22 cellular contexts compared by ENCODE assay signal in genomic region chr2:74328074-74328473, GRCh38. TPM values are rescaled to one million over a fixed set of nuclear protein-coding genes. Genes with fewer than 3 reads are reported as not detected.
DNase-seq lines count a peak whose midpoint lies in the region; ATAC-seq, FAIRE-seq and TF ChIP-seq lines count a peak whose summit lies in the region.
"Had no signal": no experiment of that assay in that cellular context is flagged by ENCODE, and none has a peak within 500 bp of the region (broad histone marks: within the 10 kb centered on the region; RNA-seq: fewer than 3 reads in every experiment).

No MANE protein-coding gene starts in this region.

- H3K27me3 ChIP-seq in GM12878 (replicated peaks in 1 of 2; ENCODE audit: control insufficient read depth in 2 of 2, insufficient read depth in 2 of 2, low read length in 1 of 2) = no peaks in the 10 kb centered on the region
- H3K27me3 ChIP-seq in iPS-15b (ENCODE audit: control insufficient read depth, insufficient read depth, low read length) = no peaks in the 10 kb centered on the region
- no peaks in the 10 kb centered on the region for H3K27me3 ChIP-seq in upper lobe of right lung
- H3K27me3 ChIP-seq in dorsolateral prefrontal cortex = no peaks in the 10 kb centered on the region
- H3K27me3 ChIP-seq: Peyer's patch had no signal

- H3K27ac ChIP-seq in GM12878 (ENCODE audit: control insufficient read depth, insufficient read depth) (no peak overlapping the region), upper lobe of right lung (no peak overlapping the region), dorsolateral prefrontal cortex (peak overlapping the region in 4 of 59 donors; percentile 10 to 29 (median 15))
- H3K27ac ChIP-seq: KMS-11, Peyer's patch, SJCRH30 had no signal

- no peaks in the 10 kb centered on the region for H3K36me3 ChIP-seq in GM12878 (ENCODE audit: control insufficient read depth in 2 of 2, insufficient read depth in 2 of 2, low read length in 1 of 2)
- no peaks in the 10 kb centered on the region for H3K36me3 ChIP-seq in iPS-15b (ENCODE audit: control insufficient read depth, insufficient read depth, low read length)
- no peaks in the 10 kb centered on the region for H3K36me3 ChIP-seq in upper lobe of right lung
- H3K36me3 ChIP-seq: SJCRH30 had no signal

- WGBS in GM12878 (ENCODE audit: insufficient coverage, insufficient replicate concordance, low lambda C conversion rate, missing lambda C conversion rate) = 18% methylated on average over 2 of the region's 2 CpGs

- H3K36me3 Mint-ChIP-seq in nephron progenitor cell (ENCODE audit: low read depth) = no peaks in the 10 kb centered on the region

- DNase-seq in GM12878 (ENCODE audit: low read depth, low spot score) (no peak), nephron progenitor cell (peak; percentile 26), upper lobe of right lung (no peak), head of caudate nucleus (no peak), retina (no peak), dorsolateral prefrontal cortex (no peak)
- DNase-seq: CD4-positive, CD25-positive, alpha-beta regulatory T cell; DMS79; MV-4-11; NCI-H1105 treated with DMSO at 0.1 percent for 48 hours; NCI-H2029 treated with DMSO at 0.1 percent for 48 hours; NCI-H226; NCI-H524; NCI-H82; Peyer's patch; SJCRH30 had no signal

- H3K4me3 ChIP-seq in GM12878 (no peak overlapping the region), iPS-15b (ENCODE audit: low read depth, low read length) (no peak overlapping the region), upper lobe of right lung (no peak overlapping the region), dorsolateral prefrontal cortex (no peak overlapping the region)
- H3K4me3 ChIP-seq: Peyer's patch, SJCRH30 had no signal

- TF ChIP-seq CTCF in GM12878 (IDR thresholded peaks at IDR 0.05 in 2 of 3, conservative IDR thresholded peaks at IDR 0.05 in 1 of 3; ENCODE audit: control insufficient read depth in 2 of 3, extremely low read depth in 1 of 3, insufficient read depth in 1 of 3, low read depth in 3 of 3, low read length in 3 of 3) (no peak), nephron progenitor cell (IDR thresholded peaks at IDR 0.05) (no peak), upper lobe of right lung (IDR thresholded peaks at IDR 0.05) (no peak), dorsolateral prefrontal cortex (IDR thresholded peaks at IDR 0.05 in 54 of 56, conservative IDR thresholded peaks at IDR 0.05 in 2 of 56; ENCODE audit: low read depth in 1 of 56, partially characterized antibody in 56 of 56) (no peak)

- intact Hi-C loops in GM12878 (cut with micrococcal nuclease; ENCODE audit: unreplicated experiment) (no loop called here), upper lobe of right lung (cut with DNase I) (no loop called here), head of caudate nucleus (cut with DNase I) (no loop called here), dorsolateral prefrontal cortex (cut with DNase I) (no loop called here)

- no peak for TF ChIP-seq EP300 in GM12878 (IDR thresholded peaks at IDR 0.05; ENCODE audit: borderline replicate concordance in 1 of 2, control insufficient read depth in 1 of 2, low read depth in 2 of 2, low read length in 2 of 2)

- POLR2A ChIA-PET in GM12878 (lab: Charles Lee) = interaction anchor here (0.6 kb wide), 1 partner anchor 182 kb away, joined by 4 read pairs; no protein-coding TSS in a partner anchor

- no peak overlapping the region for H2AFZ ChIP-seq in GM12878 (ENCODE audit: control insufficient read depth, low read depth, low read length)

- no peaks in the 10 kb centered on the region for H3K79me2 ChIP-seq in GM12878 (ENCODE audit: control insufficient read depth, insufficient read depth, low read length)

- RAD21 ChIA-PET in GM12878 (lab: Charles Lee; ENCODE audit: unreplicated experiment) = no interaction called here

- H3K4me3 Mint-ChIP-seq in nephron progenitor cell = no peak overlapping the region
- H3K4me3 Mint-ChIP-seq: CD4-positive, CD25-positive, alpha-beta regulatory T cell had no signal

- H3K27me3 Mint-ChIP-seq in nephron progenitor cell (ENCODE audit: low read depth, poor library complexity) = peaks cover 3% of the 10 kb centered on the region
- H3K27me3 Mint-ChIP-seq: CD4-positive, CD25-positive, alpha-beta regulatory T cell had no signal

- H3K27ac Mint-ChIP-seq in nephron progenitor cell = no peak overlapping the region

- no peaks in the 10 kb centered on the region for H4K20me1 ChIP-seq in GM12878 (ENCODE audit: control insufficient read depth, insufficient read depth)

- TF ChIP-seq RAD21 in GM12878 (IDR thresholded peaks at IDR 0.05; ENCODE audit: insufficient read depth, low read depth, low read length) = no peak

- in situ Hi-C loops in GM12878 (cut with MboI) = no loop called here

- H3K9me3 Mint-ChIP-seq in nephron progenitor cell = no peaks in the 10 kb centered on the region
- H3K9me3 Mint-ChIP-seq: CD4-positive, CD25-positive, alpha-beta regulatory T cell had no signal

- H3K4me2 ChIP-seq in GM12878 (ENCODE audit: control insufficient read depth, insufficient read depth) = no peak overlapping the region
- H3K4me2 ChIP-seq: KMS-11 had no signal

- ATAC-seq in GM12878 (no peak), upper lobe of right lung (peak; percentile 24), HG02981 (IDR thresholded peaks at IDR 0.05; ENCODE audit: unreplicated experiment) (no peak)

- no peak for TF ChIP-seq POLR2A in GM12878 (IDR thresholded peaks at IDR 0.05; ENCODE audit: low read depth, low read length)

- FAIRE-seq in GM12878 (lab: Jason Lieb, UNC) = no peak
- FAIRE-seq: GM18507, H54, HTR-8/SVneo had no signal

- H3K4me1 Mint-ChIP-seq in nephron progenitor cell = peaks cover 4% of the 10 kb centered on the region

- CTCF ChIA-PET in GM12878 (lab: Yijun Ruan, JAX) = interaction anchor here (0.5 to 2.5 kb wide), 6 partner anchors 13 to 260 kb away, joined by 3 to 14 read pairs (median 4); no protein-coding TSS in a partner anchor

- SMC1A ChIA-PET in GM12878 (lab: Charles Lee; ENCODE audit: uncharacterized antibody, unreplicated experiment) = interaction anchor here (0.7 to 1.7 kb wide), 5 partner anchors 38 to 290 kb away, joined by 3 to 5 read pairs (median 4); no protein-coding TSS in a partner anchor

- H3K4me1 ChIP-seq in GM12878 (ENCODE audit: control insufficient read depth, insufficient read depth, low read length) (no peaks in the 10 kb centered on the region), iPS-15b (ENCODE audit: control insufficient read depth, insufficient read depth, low read length) (peaks cover 6% of the 10 kb centered on the region), upper lobe of right lung (no peaks in the 10 kb centered on the region)
- H3K4me1 ChIP-seq: Peyer's patch, SJCRH30 had no signal

- H3K9me3 ChIP-seq in GM12878 (replicated peaks; ENCODE audit: control insufficient read depth, insufficient read depth, low read length) = no peaks in the 10 kb centered on the region
- H3K9me3 ChIP-seq in iPS-15b (ENCODE audit: control insufficient read depth, insufficient read depth, low read length) = no peaks in the 10 kb centered on the region
- H3K9me3 ChIP-seq in upper lobe of right lung = no peaks in the 10 kb centered on the region
- H3K9me3 ChIP-seq: Peyer's patch, SJCRH30 had no signal

- BruUV-seq in GM12878 (replicated peaks; lab: Mats Ljungman, UMichigan) = no TSS peak

- H3K9ac ChIP-seq in GM12878 (ENCODE audit: control insufficient read depth, insufficient read depth, low read length) (no peak overlapping the region), iPS-15b (ENCODE audit: low read depth, low read length) (peak overlapping the region; percentile 30)
- H3K9ac ChIP-seq: KMS-11 had no signal

TF ChIP-seq in GM12878, 131 proteins besides CTCF, POLR2A, EP300 and RAD21 (continues in another document):
- TF ChIP-seq MEF2A (IDR thresholded peaks at IDR 0.05; ENCODE audit: insufficient read depth, low read depth, low read length) = no peak

RNA-seq across cellular contexts. Expression of gene SLC4A5, which starts 15.1 kb away (rescaled TPM):
- total RNA-seq in GM12878 (2013; cell fraction: nucleolus; rRNA removed) = 8.5 TPM in 2 replicates
- total RNA-seq in GM12878 (2014; rRNA removed) (3.0 and 3.4 TPM in 2 replicates), GM12878 (2014; rRNA removed; fragmentation: Illumina TruSeq; extraction: Trizol) (1.6 and 2.1 TPM in 2 replicates), GM12878 (2021) (2.3 and 4.4 TPM in 2 replicates), upper lobe of right lung (3.2 TPM), dorsolateral prefrontal cortex (10 to 100 TPM in 53 of 120 experiments, 1 to 10 TPM in 67; 1.6 to 26.1 (median 9.6) TPM)
- 1.7 TPM for polyA plus RNA-seq in GM12878 (2011; ENCODE audit: low read depth)
- polyA plus RNA-seq in GM12878 (2011; rRNA removed) (0.15 and 0.30 TPM in 2 replicates), GM12878 (2014; fragmentation: Illumina TruSeq; extraction: Trizol) (3.9 and 5.3 TPM in 2 replicates), GM12878 (2014; fragmentation: Nextera tagmentation; extraction: Ambion mirVana) (1 to 10 TPM in 1 of 2 experiments, under 1 TPM in 1; 0.47 to 1.2 TPM), GM12878 (2014; rRNA removed) (4.4 and 4.7 TPM in 2 replicates), GM12878 (2016; fragmentation: Nextera tagmentation; extraction: Ambion mirVana) (under 1 TPM; 0.83 to 0.97 TPM)
- 0.15 and 0.51 TPM in 2 replicates for polyA plus RNA-seq in GM12878 (2011; cell fraction: cytosol; rRNA removed)
- 1.5 and 1.9 TPM in 2 replicates for polyA plus RNA-seq in GM12878 (2011; cell fraction: nucleus; rRNA removed)
- 2.8 and 3.9 TPM in 2 replicates for polyA plus RNA-seq in GM12878 (2012)
- polyA minus RNA-seq in GM12878 (2011; rRNA and poly(A)+ RNA removed) = 0.66 and 0.67 TPM in 2 replicates
- not detected in 2 replicates for polyA minus RNA-seq in GM12878 (2011; cell fraction: cytosol; rRNA and poly(A)+ RNA removed)
- polyA minus RNA-seq in GM12878 (2011; cell fraction: nucleus; rRNA and poly(A)+ RNA removed) = 0.97 and 2.0 TPM in 2 replicates

RNA-seq across cellular contexts. Expression of gene DCTN1, which starts 52.0 kb away (rescaled TPM):
- 70.8 and 76.5 TPM in 2 replicates for total RNA-seq in GM12878 (2013; cell fraction: nucleolus; rRNA removed)
- total RNA-seq in GM12878 (2014; rRNA removed) (69.5 and 87.1 TPM in 2 replicates), GM12878 (2014; rRNA removed; fragmentation: Illumina TruSeq; extraction: Trizol) (57.1 and 64.5 TPM in 2 replicates), GM12878 (2021) (108 and 109 TPM in 2 replicates), upper lobe of right lung (140 TPM), dorsolateral prefrontal cortex (100 to 1,000 TPM; 269 to 525 (median 395) TPM)
- 30.4 TPM for polyA plus RNA-seq in GM12878 (2011; ENCODE audit: low read depth)
- polyA plus RNA-seq in GM12878 (2011; rRNA removed) (36.0 and 49.5 TPM in 2 replicates), GM12878 (2014; fragmentation: Illumina TruSeq; extraction: Trizol) (26.7 and 64.1 TPM in 2 replicates), GM12878 (2014; fragmentation: Nextera tagmentation; extraction: Ambion mirVana) (10 to 100 TPM; 44.1 to 55.6 TPM), GM12878 (2014; rRNA removed) (65.1 and 81.9 TPM in 2 replicates), GM12878 (2016; fragmentation: Nextera tagmentation; extraction: Ambion mirVana) (100 to 1,000 TPM; 113 to 116 TPM)
- polyA plus RNA-seq in GM12878 (2011; cell fraction: cytosol; rRNA removed) = 64.3 and 72.8 TPM in 2 replicates
- polyA plus RNA-seq in GM12878 (2011; cell fraction: nucleus; rRNA removed) = 114 and 145 TPM in 2 replicates
- polyA plus RNA-seq in GM12878 (2012) = 56.2 and 64.6 TPM in 2 replicates
- 91.9 and 114 TPM in 2 replicates for polyA minus RNA-seq in GM12878 (2011; rRNA and poly(A)+ RNA removed)
- 38.2 and 47.2 TPM in 2 replicates for polyA minus RNA-seq in GM12878 (2011; cell fraction: cytosol; rRNA and poly(A)+ RNA removed)
- polyA minus RNA-seq in GM12878 (2011; cell fraction: nucleus; rRNA and poly(A)+ RNA removed) = 32.4 and 56.3 TPM in 2 replicates
